ENCODE assay signal across 1 cellular context in the genomic region with DNA sequence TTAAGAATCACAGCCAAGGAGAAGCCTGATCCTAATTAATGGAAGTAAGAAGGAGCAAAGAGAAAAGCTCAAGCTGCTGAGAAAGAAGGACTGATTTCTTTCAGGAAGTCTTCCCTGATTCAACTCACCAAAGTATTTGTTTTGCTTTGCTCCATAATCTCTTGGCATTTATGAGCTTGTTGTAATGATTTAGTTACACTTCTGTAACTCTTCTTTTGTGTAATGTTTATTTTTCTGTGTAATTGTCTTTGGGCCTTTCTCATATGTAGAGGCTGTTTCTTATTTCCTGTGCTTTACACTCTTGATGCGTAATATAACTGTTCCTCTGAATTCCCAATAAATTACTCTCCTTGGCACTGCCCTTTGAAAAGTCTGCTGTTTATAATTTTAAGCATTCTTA.
A peak's percentile ranks its signal among the peaks of the same experiment; 100 is the strongest.
TF ChIP-seq lines count a peak whose summit lies in the region.

No MANE protein-coding gene starts in this region.

TF ChIP-seq in HEK293, 187 proteins besides CTCF, POLR2A, EP300 and RAD21 (continued from another document and continues in another):
- TF ChIP-seq ZNF544 (tag by site-specific recombination; IDR thresholded peaks at IDR 0.05) (no peak), ZNF335 (tag by site-specific recombination; conservative IDR thresholded peaks at IDR 0.05) (no peak; the same call in 1 of the 2 replicates), ZNF221 (tag by site-specific recombination; IDR thresholded peaks at IDR 0.05; ENCODE audit: borderline replicate concordance) (no peak), ZNF785 (tag by site-specific recombination; IDR thresholded peaks at IDR 0.05) (no peak), ZNF202 (tag by site-specific recombination; IDR thresholded peaks at IDR 0.05; ENCODE audit: borderline replicate concordance) (no peak), ZNF146 (tag by site-specific recombination; IDR thresholded peaks at IDR 0.05) (peak; percentile 55; the same call in 1 of the 2 replicates), REPIN1 (tag by site-specific recombination; IDR thresholded peaks at IDR 0.05; ENCODE audit: low read depth) (no peak), ZNF610 (tag by site-specific recombination; IDR thresholded peaks at IDR 0.05; ENCODE audit: borderline replicate concordance) (peak; percentile 52; the same call in 1 of the 2 replicates), ZNF214 (tag by site-specific recombination; IDR thresholded peaks at IDR 0.05; ENCODE audit: borderline replicate concordance) (no peak), ZNF530 (tag by site-specific recombination; IDR thresholded peaks at IDR 0.05; ENCODE audit: low read depth) (no peak), GLIS2 (tag by site-specific recombination; IDR thresholded peaks at IDR 0.05) (no peak), ZFP41 (tag by site-specific recombination; IDR thresholded peaks at IDR 0.05; ENCODE audit: borderline replicate concordance) (no peak), ZNF140 (tag by site-specific recombination; IDR thresholded peaks at IDR 0.05) (0 out of 2 replicates have a peak, but pooled peaks have one; percentile 6), ZNF473 (tag by site-specific recombination; IDR thresholded peaks at IDR 0.05) (no peak), ZNF175 (tag by site-specific recombination; IDR thresholded peaks at IDR 0.05) (no peak), ZNF623 (tag by site-specific recombination; IDR thresholded peaks at IDR 0.05) (no peak), ZNF792 (tag by site-specific recombination; IDR thresholded peaks at IDR 0.05) (no peak), ZNF677 (tag by site-specific recombination; IDR thresholded peaks at IDR 0.05) (no peak), ZBTB1 (tag by site-specific recombination; IDR thresholded peaks at IDR 0.05) (0 out of 2 replicates have a peak, but pooled peaks have one; percentile 76), FEZF1 (tag by site-specific recombination; IDR thresholded peaks at IDR 0.05) (peak; percentile 98), ZNF138 (tag by site-specific recombination; IDR thresholded peaks at IDR 0.05; ENCODE audit: borderline replicate concordance) (no peak), ZEB2 (tag by site-specific recombination; IDR thresholded peaks at IDR 0.05) (peak; percentile 95), MEIS1 (CRISPR knock-in tag; IDR thresholded peaks at IDR 0.05; ENCODE audit: borderline replicate concordance) (no peak), ZFHX2 (tag by site-specific recombination; conservative IDR thresholded peaks at IDR 0.05) (no peak), ZNF549 (tag by site-specific recombination; IDR thresholded peaks at IDR 0.05) (no peak)
- TF ChIP-seq, protein P1, sequence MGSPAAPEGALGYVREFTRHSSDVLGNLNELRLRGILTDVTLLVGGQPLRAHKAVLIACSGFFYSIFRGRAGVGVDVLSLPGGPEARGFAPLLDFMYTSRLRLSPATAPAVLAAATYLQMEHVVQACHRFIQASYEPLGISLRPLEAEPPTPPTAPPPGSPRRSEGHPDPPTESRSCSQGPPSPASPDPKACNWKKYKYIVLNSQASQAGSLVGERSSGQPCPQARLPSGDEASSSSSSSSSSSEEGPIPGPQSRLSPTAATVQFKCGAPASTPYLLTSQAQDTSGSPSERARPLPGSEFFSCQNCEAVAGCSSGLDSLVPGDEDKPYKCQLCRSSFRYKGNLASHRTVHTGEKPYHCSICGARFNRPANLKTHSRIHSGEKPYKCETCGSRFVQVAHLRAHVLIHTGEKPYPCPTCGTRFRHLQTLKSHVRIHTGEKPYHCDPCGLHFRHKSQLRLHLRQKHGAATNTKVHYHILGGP (tag by site-specific recombination; IDR thresholded peaks at IDR 0.05), result peak; percentile 67; the same call in 1 of the 2 replicates
- TF ChIP-seq, protein P2, sequence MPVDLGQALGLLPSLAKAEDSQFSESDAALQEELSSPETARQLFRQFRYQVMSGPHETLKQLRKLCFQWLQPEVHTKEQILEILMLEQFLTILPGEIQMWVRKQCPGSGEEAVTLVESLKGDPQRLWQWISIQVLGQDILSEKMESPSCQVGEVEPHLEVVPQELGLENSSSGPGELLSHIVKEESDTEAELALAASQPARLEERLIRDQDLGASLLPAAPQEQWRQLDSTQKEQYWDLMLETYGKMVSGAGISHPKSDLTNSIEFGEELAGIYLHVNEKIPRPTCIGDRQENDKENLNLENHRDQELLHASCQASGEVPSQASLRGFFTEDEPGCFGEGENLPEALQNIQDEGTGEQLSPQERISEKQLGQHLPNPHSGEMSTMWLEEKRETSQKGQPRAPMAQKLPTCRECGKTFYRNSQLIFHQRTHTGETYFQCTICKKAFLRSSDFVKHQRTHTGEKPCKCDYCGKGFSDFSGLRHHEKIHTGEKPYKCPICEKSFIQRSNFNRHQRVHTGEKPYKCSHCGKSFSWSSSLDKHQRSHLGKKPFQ (tag by site-specific recombination; IDR thresholded peaks at IDR 0.05), result peak; percentile 38; the same call in 1 of the 2 replicates
- TF ChIP-seq, protein P3, sequence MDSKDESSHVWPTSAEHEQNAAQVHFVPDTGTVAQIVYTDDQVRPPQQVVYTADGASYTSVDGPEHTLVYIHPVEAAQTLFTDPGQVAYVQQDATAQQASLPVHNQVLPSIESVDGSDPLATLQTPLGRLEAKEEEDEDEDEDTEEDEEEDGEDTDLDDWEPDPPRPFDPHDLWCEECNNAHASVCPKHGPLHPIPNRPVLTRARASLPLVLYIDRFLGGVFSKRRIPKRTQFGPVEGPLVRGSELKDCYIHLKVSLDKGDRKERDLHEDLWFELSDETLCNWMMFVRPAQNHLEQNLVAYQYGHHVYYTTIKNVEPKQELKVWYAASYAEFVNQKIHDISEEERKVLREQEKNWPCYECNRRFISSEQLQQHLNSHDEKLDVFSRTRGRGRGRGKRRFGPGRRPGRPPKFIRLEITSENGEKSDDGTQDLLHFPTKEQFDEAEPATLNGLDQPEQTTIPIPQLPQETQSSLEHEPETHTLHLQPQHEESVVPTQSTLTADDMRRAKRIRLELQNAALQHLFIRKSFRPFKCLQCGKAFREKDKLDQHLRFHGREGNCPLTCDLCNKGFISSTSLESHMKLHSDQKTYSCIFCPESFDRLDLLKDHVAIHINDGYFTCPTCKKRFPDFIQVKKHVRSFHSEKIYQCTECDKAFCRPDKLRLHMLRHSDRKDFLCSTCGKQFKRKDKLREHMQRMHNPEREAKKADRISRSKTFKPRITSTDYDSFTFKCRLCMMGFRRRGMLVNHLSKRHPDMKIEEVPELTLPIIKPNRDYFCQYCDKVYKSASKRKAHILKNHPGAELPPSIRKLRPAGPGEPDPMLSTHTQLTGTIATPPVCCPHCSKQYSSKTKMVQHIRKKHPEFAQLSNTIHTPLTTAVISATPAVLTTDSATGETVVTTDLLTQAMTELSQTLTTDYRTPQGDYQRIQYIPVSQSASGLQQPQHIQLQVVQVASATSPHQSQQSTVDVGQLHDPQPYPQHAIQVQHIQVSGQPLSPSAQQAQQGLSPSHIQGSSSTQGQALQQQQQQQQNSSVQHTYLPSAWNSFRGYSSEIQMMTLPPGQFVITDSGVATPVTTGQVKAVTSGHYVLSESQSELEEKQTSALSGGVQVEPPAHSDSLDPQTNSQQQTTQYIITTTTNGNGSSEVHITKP (tag by site-specific recombination; IDR thresholded peaks at IDR 0.05), result peak; percentile 45; the same call in 1 of the 2 replicates
- TF ChIP-seq, protein P4, sequence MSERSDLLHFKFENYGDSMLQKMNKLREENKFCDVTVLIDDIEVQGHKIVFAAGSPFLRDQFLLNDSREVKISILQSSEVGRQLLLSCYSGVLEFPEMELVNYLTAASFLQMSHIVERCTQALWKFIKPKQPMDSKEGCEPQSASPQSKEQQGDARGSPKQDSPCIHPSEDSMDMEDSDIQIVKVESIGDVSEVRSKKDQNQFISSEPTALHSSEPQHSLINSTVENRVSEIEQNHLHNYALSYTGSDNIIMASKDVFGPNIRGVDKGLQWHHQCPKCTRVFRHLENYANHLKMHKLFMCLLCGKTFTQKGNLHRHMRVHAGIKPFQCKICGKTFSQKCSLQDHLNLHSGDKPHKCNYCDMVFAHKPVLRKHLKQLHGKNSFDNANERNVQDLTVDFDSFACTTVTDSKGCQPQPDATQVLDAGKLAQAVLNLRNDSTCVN (tag by site-specific recombination; optimal IDR thresholded peaks at IDR 0.05), result no peak
- TF ChIP-seq, protein P5, sequence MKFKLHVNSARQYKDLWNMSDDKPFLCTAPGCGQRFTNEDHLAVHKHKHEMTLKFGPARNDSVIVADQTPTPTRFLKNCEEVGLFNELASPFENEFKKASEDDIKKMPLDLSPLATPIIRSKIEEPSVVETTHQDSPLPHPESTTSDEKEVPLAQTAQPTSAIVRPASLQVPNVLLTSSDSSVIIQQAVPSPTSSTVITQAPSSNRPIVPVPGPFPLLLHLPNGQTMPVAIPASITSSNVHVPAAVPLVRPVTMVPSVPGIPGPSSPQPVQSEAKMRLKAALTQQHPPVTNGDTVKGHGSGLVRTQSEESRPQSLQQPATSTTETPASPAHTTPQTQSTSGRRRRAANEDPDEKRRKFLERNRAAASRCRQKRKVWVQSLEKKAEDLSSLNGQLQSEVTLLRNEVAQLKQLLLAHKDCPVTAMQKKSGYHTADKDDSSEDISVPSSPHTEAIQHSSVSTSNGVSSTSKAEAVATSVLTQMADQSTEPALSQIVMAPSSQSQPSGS (tag by site-specific recombination; IDR thresholded peaks at IDR 0.05; ENCODE audit: low read depth), result no peak; the same call in 1 of the 2 replicates
- TF ChIP-seq, protein P6, sequence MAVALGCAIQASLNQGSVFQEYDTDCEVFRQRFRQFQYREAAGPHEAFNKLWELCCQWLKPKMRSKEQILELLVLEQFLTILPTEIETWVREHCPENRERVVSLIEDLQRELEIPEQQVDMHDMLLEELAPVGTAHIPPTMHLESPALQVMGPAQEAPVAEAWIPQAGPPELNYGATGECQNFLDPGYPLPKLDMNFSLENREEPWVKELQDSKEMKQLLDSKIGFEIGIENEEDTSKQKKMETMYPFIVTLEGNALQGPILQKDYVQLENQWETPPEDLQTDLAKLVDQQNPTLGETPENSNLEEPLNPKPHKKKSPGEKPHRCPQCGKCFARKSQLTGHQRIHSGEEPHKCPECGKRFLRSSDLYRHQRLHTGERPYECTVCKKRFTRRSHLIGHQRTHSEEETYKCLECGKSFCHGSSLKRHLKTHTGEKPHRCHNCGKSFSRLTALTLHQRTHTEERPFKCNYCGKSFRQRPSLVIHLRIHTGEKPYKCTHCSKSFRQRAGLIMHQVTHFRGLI (tag by site-specific recombination; IDR thresholded peaks at IDR 0.05), result no peak
- TF ChIP-seq, protein P7, sequence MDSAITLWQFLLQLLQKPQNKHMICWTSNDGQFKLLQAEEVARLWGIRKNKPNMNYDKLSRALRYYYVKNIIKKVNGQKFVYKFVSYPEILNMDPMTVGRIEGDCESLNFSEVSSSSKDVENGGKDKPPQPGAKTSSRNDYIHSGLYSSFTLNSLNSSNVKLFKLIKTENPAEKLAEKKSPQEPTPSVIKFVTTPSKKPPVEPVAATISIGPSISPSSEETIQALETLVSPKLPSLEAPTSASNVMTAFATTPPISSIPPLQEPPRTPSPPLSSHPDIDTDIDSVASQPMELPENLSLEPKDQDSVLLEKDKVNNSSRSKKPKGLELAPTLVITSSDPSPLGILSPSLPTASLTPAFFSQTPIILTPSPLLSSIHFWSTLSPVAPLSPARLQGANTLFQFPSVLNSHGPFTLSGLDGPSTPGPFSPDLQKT (IDR thresholded peaks at IDR 0.05; ENCODE audit: borderline replicate concordance, low read depth, low read length), result no peak
- TF ChIP-seq, protein P8, sequence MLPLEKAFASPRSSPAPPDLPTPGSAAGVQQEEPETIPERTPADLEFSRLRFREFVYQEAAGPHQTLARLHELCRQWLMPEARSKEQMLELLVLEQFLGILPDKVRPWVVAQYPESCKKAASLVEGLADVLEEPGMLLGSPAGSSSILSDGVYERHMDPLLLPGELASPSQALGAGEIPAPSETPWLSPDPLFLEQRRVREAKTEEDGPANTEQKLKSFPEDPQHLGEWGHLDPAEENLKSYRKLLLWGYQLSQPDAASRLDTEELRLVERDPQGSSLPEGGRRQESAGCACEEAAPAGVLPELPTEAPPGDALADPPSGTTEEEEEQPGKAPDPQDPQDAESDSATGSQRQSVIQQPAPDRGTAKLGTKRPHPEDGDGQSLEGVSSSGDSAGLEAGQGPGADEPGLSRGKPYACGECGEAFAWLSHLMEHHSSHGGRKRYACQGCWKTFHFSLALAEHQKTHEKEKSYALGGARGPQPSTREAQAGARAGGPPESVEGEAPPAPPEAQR (tag by site-specific recombination; IDR thresholded peaks at IDR 0.05), result no peak
- TF ChIP-seq, protein P9, sequence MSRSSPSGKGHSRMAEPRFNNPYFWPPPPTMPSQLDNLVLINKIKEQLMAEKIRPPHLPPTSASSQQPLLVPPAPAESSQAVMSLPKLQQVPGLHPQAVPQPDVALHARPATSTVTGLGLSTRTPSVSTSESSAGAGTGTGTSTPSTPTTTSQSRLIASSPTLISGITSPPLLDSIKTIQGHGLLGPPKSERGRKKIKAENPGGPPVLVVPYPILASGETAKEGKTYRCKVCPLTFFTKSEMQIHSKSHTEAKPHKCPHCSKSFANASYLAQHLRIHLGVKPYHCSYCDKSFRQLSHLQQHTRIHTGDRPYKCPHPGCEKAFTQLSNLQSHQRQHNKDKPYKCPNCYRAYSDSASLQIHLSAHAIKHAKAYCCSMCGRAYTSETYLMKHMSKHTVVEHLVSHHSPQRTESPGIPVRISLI (tag by site-specific recombination; IDR thresholded peaks at IDR 0.05), result 0 out of 2 replicates have a peak, but pooled peaks have one; percentile 40
- TF ChIP-seq, protein P10, sequence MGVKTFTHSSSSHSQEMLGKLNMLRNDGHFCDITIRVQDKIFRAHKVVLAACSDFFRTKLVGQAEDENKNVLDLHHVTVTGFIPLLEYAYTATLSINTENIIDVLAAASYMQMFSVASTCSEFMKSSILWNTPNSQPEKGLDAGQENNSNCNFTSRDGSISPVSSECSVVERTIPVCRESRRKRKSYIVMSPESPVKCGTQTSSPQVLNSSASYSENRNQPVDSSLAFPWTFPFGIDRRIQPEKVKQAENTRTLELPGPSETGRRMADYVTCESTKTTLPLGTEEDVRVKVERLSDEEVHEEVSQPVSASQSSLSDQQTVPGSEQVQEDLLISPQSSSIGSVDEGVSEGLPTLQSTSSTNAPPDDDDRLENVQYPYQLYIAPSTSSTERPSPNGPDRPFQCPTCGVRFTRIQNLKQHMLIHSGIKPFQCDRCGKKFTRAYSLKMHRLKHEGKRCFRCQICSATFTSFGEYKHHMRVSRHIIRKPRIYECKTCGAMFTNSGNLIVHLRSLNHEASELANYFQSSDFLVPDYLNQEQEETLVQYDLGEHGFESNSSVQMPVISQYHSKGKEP (tag by site-specific recombination; IDR thresholded peaks at IDR 0.05), result peak; percentile 47; the same call in 1 of the 2 replicates
- TF ChIP-seq, protein P11, sequence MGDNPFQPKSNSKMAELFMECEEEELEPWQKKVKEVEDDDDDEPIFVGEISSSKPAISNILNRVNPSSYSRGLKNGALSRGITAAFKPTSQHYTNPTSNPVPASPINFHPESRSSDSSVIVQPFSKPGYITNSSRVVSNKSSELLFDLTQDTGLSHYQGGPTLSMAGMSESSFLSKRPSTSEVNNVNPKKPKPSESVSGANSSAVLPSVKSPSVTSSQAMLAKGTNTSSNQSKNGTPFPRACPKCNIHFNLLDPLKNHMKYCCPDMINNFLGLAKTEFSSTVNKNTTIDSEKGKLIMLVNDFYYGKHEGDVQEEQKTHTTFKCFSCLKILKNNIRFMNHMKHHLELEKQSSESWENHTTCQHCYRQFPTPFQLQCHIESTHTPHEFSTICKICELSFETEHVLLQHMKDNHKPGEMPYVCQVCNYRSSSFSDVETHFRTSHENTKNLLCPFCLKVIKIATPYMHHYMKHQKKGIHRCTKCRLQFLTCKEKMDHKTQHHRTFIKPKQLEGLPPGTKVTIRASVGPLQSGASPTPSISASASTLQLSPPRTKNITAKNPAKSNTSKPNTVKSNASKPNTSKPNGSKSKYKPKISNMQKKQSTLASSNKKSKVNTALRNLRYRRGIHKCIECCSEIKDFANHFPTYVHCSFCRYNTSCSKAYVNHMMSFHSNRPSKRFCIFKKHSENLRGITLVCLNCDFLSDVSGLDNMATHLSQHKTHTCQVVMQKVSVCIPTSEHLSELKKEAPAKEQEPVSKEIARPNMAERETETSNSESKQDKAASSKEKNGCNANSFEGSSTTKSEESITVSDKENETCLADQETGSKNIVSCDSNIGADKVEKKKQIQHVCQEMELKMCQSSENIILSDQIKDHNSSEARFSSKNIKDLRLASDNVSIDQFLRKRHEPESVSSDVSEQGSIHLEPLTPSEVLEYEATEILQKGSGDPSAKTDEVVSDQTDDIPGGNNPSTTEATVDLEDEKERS (tag by site-specific recombination; IDR thresholded peaks at IDR 0.05), result no peak
